Comparison of ENCODE assay signal across 2 cellular contexts in genomic region chr17:80141463-80142165, GRCh38.
TF ChIP-seq lines count a peak whose summit lies in the region.

No MANE protein-coding gene starts in this region.

TF ChIP-seq in A549, 52 proteins besides CTCF, POLR2A, EP300 and RAD21:
- TF ChIP-seq JUNB (IDR thresholded peaks at IDR 0.05): no peak
- no peak for TF ChIP-seq ZC3H11A (IDR thresholded peaks at IDR 0.05)
- TF ChIP-seq MAFK (IDR thresholded peaks at IDR 0.05; ENCODE audit: partially characterized antibody): peak; percentile 90

TF ChIP-seq in GM12878, 131 proteins besides CTCF, POLR2A, EP300 and RAD21:
- TF ChIP-seq MYC (IDR thresholded peaks at IDR 0.05; ENCODE audit: insufficient read depth, insufficient read length, insufficient replicate concordance, low read length, severe bottlenecking) (no peak), TCF12 (IDR thresholded peaks at IDR 0.05; ENCODE audit: low read depth, low read length) (no peak), FOXM1 (IDR thresholded peaks at IDR 0.05; ENCODE audit: low read depth, low read length) (no peak), YY1 (IDR thresholded peaks at IDR 0.05; ENCODE audit: low read depth, low read length) (no peak), ZNF217 (IDR thresholded peaks at IDR 0.05) (no peak), MXI1 (IDR thresholded peaks at IDR 0.05; ENCODE audit: low read depth, low read length) (no peak), SMC3 (IDR thresholded peaks at IDR 0.05; ENCODE audit: borderline replicate concordance, low read length) (no peak), ZSCAN29 (IDR thresholded peaks at IDR 0.05) (no peak)
- TF ChIP-seq, protein P1, sequence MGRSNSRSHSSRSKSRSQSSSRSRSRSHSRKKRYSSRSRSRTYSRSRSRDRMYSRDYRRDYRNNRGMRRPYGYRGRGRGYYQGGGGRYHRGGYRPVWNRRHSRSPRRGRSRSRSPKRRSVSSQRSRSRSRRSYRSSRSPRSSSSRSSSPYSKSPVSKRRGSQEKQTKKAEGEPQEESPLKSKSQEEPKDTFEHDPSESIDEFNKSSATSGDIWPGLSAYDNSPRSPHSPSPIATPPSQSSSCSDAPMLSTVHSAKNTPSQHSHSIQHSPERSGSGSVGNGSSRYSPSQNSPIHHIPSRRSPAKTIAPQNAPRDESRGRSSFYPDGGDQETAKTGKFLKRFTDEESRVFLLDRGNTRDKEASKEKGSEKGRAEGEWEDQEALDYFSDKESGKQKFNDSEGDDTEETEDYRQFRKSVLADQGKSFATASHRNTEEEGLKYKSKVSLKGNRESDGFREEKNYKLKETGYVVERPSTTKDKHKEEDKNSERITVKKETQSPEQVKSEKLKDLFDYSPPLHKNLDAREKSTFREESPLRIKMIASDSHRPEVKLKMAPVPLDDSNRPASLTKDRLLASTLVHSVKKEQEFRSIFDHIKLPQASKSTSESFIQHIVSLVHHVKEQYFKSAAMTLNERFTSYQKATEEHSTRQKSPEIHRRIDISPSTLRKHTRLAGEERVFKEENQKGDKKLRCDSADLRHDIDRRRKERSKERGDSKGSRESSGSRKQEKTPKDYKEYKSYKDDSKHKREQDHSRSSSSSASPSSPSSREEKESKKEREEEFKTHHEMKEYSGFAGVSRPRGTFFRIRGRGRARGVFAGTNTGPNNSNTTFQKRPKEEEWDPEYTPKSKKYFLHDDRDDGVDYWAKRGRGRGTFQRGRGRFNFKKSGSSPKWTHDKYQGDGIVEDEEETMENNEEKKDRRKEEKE (IDR thresholded peaks at IDR 0.05): no peak
